ENCODE assay signal across 1 cellular context in the genomic region with DNA sequence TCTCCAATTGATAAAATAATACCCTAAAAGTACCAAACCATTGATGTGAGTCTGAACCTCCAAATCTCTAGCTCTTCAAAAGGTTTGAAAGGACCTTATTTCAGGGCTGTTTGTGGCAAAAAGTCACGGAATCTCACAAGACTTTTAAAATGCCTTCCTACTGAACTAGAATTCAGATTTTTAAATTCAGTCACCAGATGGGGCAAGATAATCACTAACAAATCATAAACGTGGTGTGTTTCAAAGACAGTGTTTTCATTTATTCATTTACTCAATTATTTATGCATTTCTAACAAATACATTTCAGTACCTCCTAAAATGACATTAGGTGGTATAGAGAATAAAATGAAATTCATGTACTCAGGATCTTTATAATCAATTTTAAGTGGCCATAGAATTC.
TF ChIP-seq lines count a peak whose summit lies in the region.

No MANE protein-coding gene starts in this region.

TF ChIP-seq in HCT116, 20 proteins besides CTCF, POLR2A, EP300 and RAD21 (continued from another document):
- TF ChIP-seq, protein P1, sequence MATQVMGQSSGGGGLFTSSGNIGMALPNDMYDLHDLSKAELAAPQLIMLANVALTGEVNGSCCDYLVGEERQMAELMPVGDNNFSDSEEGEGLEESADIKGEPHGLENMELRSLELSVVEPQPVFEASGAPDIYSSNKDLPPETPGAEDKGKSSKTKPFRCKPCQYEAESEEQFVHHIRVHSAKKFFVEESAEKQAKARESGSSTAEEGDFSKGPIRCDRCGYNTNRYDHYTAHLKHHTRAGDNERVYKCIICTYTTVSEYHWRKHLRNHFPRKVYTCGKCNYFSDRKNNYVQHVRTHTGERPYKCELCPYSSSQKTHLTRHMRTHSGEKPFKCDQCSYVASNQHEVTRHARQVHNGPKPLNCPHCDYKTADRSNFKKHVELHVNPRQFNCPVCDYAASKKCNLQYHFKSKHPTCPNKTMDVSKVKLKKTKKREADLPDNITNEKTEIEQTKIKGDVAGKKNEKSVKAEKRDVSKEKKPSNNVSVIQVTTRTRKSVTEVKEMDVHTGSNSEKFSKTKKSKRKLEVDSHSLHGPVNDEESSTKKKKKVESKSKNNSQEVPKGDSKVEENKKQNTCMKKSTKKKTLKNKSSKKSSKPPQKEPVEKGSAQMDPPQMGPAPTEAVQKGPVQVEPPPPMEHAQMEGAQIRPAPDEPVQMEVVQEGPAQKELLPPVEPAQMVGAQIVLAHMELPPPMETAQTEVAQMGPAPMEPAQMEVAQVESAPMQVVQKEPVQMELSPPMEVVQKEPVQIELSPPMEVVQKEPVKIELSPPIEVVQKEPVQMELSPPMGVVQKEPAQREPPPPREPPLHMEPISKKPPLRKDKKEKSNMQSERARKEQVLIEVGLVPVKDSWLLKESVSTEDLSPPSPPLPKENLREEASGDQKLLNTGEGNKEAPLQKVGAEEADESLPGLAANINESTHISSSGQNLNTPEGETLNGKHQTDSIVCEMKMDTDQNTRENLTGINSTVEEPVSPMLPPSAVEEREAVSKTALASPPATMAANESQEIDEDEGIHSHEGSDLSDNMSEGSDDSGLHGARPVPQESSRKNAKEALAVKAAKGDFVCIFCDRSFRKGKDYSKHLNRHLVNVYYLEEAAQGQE (IDR thresholded peaks at IDR 0.05; ENCODE audit: low read depth): no peak
- TF ChIP-seq SRF (IDR thresholded peaks at IDR 0.05; ENCODE audit: low read depth): no peak
- TF ChIP-seq ELF1 (IDR thresholded peaks at IDR 0.05; ENCODE audit: borderline replicate concordance, low read depth): no peak
